10 cellular contexts compared by ENCODE assay signal in the genomic region with DNA sequence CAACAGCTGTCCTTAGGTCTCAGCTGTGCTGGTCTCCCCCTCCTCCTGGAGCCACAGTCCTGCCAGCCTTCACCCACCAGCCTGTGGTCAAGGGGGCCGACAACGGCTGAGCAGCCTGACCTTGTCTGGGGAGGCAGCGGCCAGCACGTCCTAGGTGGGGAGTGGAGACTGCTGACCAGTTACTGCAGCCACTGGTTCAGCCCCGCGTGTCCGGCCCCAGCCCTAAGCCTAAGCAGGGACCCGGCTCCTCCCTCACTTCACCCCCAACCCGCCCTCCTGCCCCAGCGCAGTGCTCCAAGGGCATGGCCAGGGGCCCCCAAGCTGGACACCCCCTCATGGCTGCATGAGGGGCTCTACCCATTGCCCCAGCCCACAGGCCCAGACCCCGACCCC.
DNase-seq lines count a peak whose midpoint lies in the region; ATAC-seq and TF ChIP-seq lines count a peak whose summit lies in the region.
"Had no signal": no experiment of that assay in that cellular context is flagged by ENCODE, and none has a peak within 500 bp of the region (broad histone marks: within the 10 kb centered on the region; RNA-seq: fewer than 3 reads in every experiment).

No MANE protein-coding gene starts in this region.

- WGBS in upper lobe of left lung, 2 donors, result 53 to 80% methylated on average over 1 to 11 of the region's 11 CpGs

- no peak for DNase-seq in activated CD4-positive, alpha-beta T cell treated with anti-CD3 and anti-CD28 coated beads, Interleukin-2, amount 10 ng/mL, durations not matched to agents 7 days and 5 days
- no peak for DNase-seq in activated CD4-positive, alpha-beta T cell treated with anti-CD3 and anti-CD28 coated beads, Interleukin-2, amount 50 U/mL, for 48 hours
- DNase-seq in effector memory CD8-positive, alpha-beta T cell, result no peak
- DNase-seq in omental fat pad (ENCODE audit: low spot score), result no peak
- peak in 1 of 2 donors; percentile 81 for DNase-seq in upper lobe of left lung
- no peak for DNase-seq in stimulated activated CD4-positive, alpha-beta T cell treated with anti-CD3 and anti-CD28 coated beads, Interleukin-4, amount 100 ng/mL, for 4 hours
- no peak for DNase-seq in SJCRH30
- DNase-seq: amniotic stem cell, NCI-H1092 treated with DMSO at 0.1 percent for 48 hours had no signal

- H3K36me3 ChIP-seq in upper lobe of left lung (peaks cover 8 to 27% (median 23%) of the 10 kb centered on the region in 4 donors), SJCRH30 (peaks cover 9% of the 10 kb centered on the region; the same call in 1 of the 2 replicates)

- peak overlapping the region; percentile 25 for H3K27ac Mint-ChIP-seq in activated CD4-positive, alpha-beta T cell treated with anti-CD3 and anti-CD28 coated beads, Interleukin-2, amount 10 ng/mL, durations not matched to agents 7 days and 5 days
- peak overlapping the region; percentile 89 to 92 for H3K27ac Mint-ChIP-seq in effector memory CD8-positive, alpha-beta T cell

- H3K9me3 ChIP-seq in upper lobe of left lung (no peaks in the 10 kb centered on the region), SJCRH30 (replicated peaks) (no peaks in the 10 kb centered on the region)

- H3K27me3 ChIP-seq in upper lobe of left lung (peaks cover 0 to 7% (median 0%) of the 10 kb centered on the region in 4 donors), SJCRH30 (no peaks in the 10 kb centered on the region)

- no peak for TF ChIP-seq CTCF in omental fat pad (IDR thresholded peaks at IDR 0.05)
- TF ChIP-seq CTCF in upper lobe of left lung (IDR thresholded peaks at IDR 0.05), result no peak

- peaks cover 18% of the 10 kb centered on the region for H3K4me1 Mint-ChIP-seq in activated CD4-positive, alpha-beta T cell treated with anti-CD3 and anti-CD28 coated beads, Interleukin-2, amount 10 ng/mL, durations not matched to agents 7 days and 5 days
- peaks cover 0 to 8% of the 10 kb centered on the region in 2 donors for H3K4me1 Mint-ChIP-seq in effector memory CD8-positive, alpha-beta T cell (ENCODE audit: low read depth in 2 of 2)

- no peak for TF ChIP-seq POLR2A in upper lobe of left lung (IDR thresholded peaks at IDR 0.05)

- peaks cover 9% of the 10 kb centered on the region for H3K36me3 Mint-ChIP-seq in activated CD4-positive, alpha-beta T cell treated with anti-CD3 and anti-CD28 coated beads, Interleukin-2, amount 10 ng/mL, durations not matched to agents 7 days and 5 days (ENCODE audit: low read depth)
- H3K36me3 Mint-ChIP-seq in effector memory CD8-positive, alpha-beta T cell (ENCODE audit: insufficient read depth), result peaks cover 39% of the 10 kb centered on the region

- H3K4me3 Mint-ChIP-seq in activated CD4-positive, alpha-beta T cell treated with anti-CD3 and anti-CD28 coated beads, Interleukin-2, amount 10 ng/mL, durations not matched to agents 7 days and 5 days, result no peak overlapping the region
- H3K4me3 Mint-ChIP-seq in effector memory CD8-positive, alpha-beta T cell, result peak overlapping the region in 1 of 2 donors; percentile 27

- H3K9me3 Mint-ChIP-seq in activated CD4-positive, alpha-beta T cell treated with anti-CD3 and anti-CD28 coated beads, Interleukin-2, amount 10 ng/mL, durations not matched to agents 7 days and 5 days, result no peaks in the 10 kb centered on the region
- H3K9me3 Mint-ChIP-seq in effector memory CD8-positive, alpha-beta T cell, result no peaks in the 10 kb centered on the region

- H3K27ac ChIP-seq in upper lobe of left lung, result peak overlapping the region; percentile 88 to 95 (median 94)
- no peak overlapping the region for H3K27ac ChIP-seq in SJCRH30

- no peak for ATAC-seq in effector memory CD8-positive, alpha-beta T cell (replicated peaks)
- ATAC-seq in omental fat pad (ENCODE audit: low FRiP score), result peak; percentile 0
- ATAC-seq in upper lobe of left lung (ENCODE audit: low FRiP score in 2 of 2), result no peak
- no peak for ATAC-seq in HG02642 (IDR thresholded peaks at IDR 0.05; ENCODE audit: poor library complexity, unreplicated experiment)

- POLR2A ChIA-PET in activated CD4-positive, alpha-beta T cell treated with anti-CD3 and anti-CD28 coated beads, Interleukin-2, amount 10 ng/mL, durations not matched to agents 7 days and 5 days (lab: Charles Lee), result no interaction called here

- no peaks in the 10 kb centered on the region for H3K27me3 Mint-ChIP-seq in activated CD4-positive, alpha-beta T cell treated with anti-CD3 and anti-CD28 coated beads, Interleukin-2, amount 10 ng/mL, durations not matched to agents 7 days and 5 days
- H3K27me3 Mint-ChIP-seq in effector memory CD8-positive, alpha-beta T cell, result no peaks in the 10 kb centered on the region

- CTCF ChIA-PET in activated CD4-positive, alpha-beta T cell treated with anti-CD3 and anti-CD28 coated beads, Interleukin-2, amount 10 ng/mL, durations not matched to agents 7 days and 5 days (lab: Charles Lee), result interaction anchor here (0.5 to 1.4 kb wide), 6 partner anchors 11 to 274 kb away, joined by 3 to 6 read pairs (median 4); a partner anchor contains a TSS

- TF ChIP-seq EP300 in upper lobe of left lung (IDR thresholded peaks at IDR 0.05), result no peak

- H3K4me1 ChIP-seq in upper lobe of left lung (peaks cover 45 to 57% (median 52%) of the 10 kb centered on the region in 4 donors), SJCRH30 (peaks cover 54% of the 10 kb centered on the region)

- no peak overlapping the region for H3K4me3 ChIP-seq in upper lobe of left lung
- H3K4me3 ChIP-seq in SJCRH30, result no peak overlapping the region
